12 cellular contexts compared by ENCODE assay signal in the genomic region with DNA sequence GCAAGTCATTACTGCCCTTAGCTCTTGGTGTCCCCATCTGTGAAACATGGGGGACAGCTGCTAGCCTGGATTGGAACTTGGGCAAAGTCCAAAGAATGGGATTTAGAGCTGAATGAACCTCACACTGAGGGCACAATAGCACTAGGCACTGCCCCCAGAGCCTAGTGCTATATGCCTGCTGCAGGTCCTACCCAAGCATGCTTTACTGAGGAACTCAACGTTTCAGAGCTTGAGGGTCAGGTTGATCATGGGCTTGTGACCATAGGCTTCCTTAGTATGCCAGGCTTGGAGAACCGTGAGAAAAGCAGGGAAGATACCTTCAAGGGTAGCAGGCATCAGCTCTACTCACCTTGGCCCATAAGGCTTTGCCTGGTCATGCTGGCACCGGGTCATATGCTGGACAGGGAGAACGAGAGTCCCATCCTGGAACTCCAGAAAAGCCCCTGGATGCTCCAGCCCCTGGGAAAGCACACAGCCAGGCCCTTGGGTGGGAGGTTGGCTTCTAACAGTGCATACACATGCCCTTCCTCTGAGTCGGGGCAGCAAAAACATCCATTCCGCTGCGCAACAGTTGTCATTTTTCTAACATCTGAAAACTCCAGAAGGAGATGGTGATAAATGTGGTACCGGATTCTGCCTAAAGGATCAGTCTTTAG. TPM values are rescaled to one million over a fixed set of nuclear protein-coding genes. Genes with fewer than 3 reads are reported as not detected.
DNase-seq lines count a peak whose midpoint lies in the region; ATAC-seq and TF ChIP-seq lines count a peak whose summit lies in the region.
"Had no signal": no experiment of that assay in that cellular context is flagged by ENCODE, and none has a peak within 500 bp of the region (broad histone marks: within the 10 kb centered on the region; RNA-seq: fewer than 3 reads in every experiment).

No MANE protein-coding gene starts in this region.

- TF ChIP-seq CTCF in lower lobe of right lung (IDR thresholded peaks at IDR 0.05): no peak
- TF ChIP-seq CTCF in stomach (IDR thresholded peaks at IDR 0.05): no peak

- peaks cover 17% of the 10 kb centered on the region for H3K4me1 Mint-ChIP-seq in activated naive CD8-positive, alpha-beta T cell (ENCODE audit: low read depth)

- no peak overlapping the region for H3K4me3 ChIP-seq in lower lobe of right lung
- H3K4me3 ChIP-seq in stomach: no peak overlapping the region

- peak overlapping the region; percentile 37 for H3K27ac ChIP-seq in lower lobe of right lung
- H3K27ac ChIP-seq in stomach: peak overlapping the region in 4 of 5 donors; percentile 35 to 68 (median 44)

- in situ Hi-C loops in G401 (cut with HindIII; ENCODE audit: low sequenced_read_pairs): no loop called here

- no peaks in the 10 kb centered on the region for H3K9me3 ChIP-seq in lower lobe of right lung
- no peaks in the 10 kb centered on the region for H3K9me3 ChIP-seq in stomach

- TF ChIP-seq POLR2A in stomach (IDR thresholded peaks at IDR 0.05): no peak

- H3K4me3 Mint-ChIP-seq in activated naive CD8-positive, alpha-beta T cell: no peak overlapping the region

- no peaks in the 10 kb centered on the region for H3K27me3 Mint-ChIP-seq in activated naive CD8-positive, alpha-beta T cell

- peak overlapping the region; percentile 28 for H3K27ac Mint-ChIP-seq in activated naive CD8-positive, alpha-beta T cell

- peaks cover 23% of the 10 kb centered on the region for H3K4me1 ChIP-seq in lower lobe of right lung
- peaks cover 10 to 21% (median 17%) of the 10 kb centered on the region in 4 donors for H3K4me1 ChIP-seq in stomach

- WGBS in stomach, 5 donors: 85 to 91% (median 86%) methylated on average over 6 to 8 of the region's 8 CpGs

- intact Hi-C loops in lower lobe of right lung (cut with DNase I): no loop called here
- intact Hi-C loops in stomach (cut with DNase I; ENCODE audit: low total_unique reads): no loop called here

- no peaks in the 10 kb centered on the region for H3K9me3 Mint-ChIP-seq in activated naive CD8-positive, alpha-beta T cell (ENCODE audit: low read depth)

- TF ChIP-seq EP300 in stomach (IDR thresholded peaks at IDR 0.05): no peak

- peak; percentile 18 for DNase-seq in G401 (ENCODE audit: low spot score)
- no peak for DNase-seq in lower lobe of right lung
- DNase-seq in stomach: no peak
- no peak for DNase-seq in midbrain (lab: John Stamatoyannopoulos, UW)
- DNase-seq: activated CD4-positive, alpha-beta T cell treated with anti-CD3 and anti-CD28 coated beads, Interleukin-2, amount 50 U/mL, for 4 hours; activated naive CD4-positive, alpha-beta T cell; hippocampal formation; stimulated activated CD4-positive, alpha-beta T cell treated with anti-CD3 and anti-CD28 coated beads, Interleukin-4, amount 100 ng/mL, for 1 hour; T-helper 9 cell had no signal

- ATAC-seq in lower lobe of right lung (no peak), HG02885 (IDR thresholded peaks at IDR 0.05; ENCODE audit: poor library complexity, unreplicated experiment) (no peak), GM21576 (IDR thresholded peaks at IDR 0.05; ENCODE audit: unreplicated experiment) (no peak)

- H3K36me3 ChIP-seq in lower lobe of right lung (peaks cover 81% of the 10 kb centered on the region), stomach (peaks cover 34 to 95% (median 91%) of the 10 kb centered on the region in 4 donors)

- H3K36me3 Mint-ChIP-seq in activated naive CD8-positive, alpha-beta T cell: peaks cover 9% of the 10 kb centered on the region

- no peaks in the 10 kb centered on the region for H3K27me3 ChIP-seq in lower lobe of right lung (ENCODE audit: low read depth)
- no peaks in the 10 kb centered on the region for H3K27me3 ChIP-seq in stomach

RNA-seq across cellular contexts. Expression of gene EIF2S2, which starts 29.7 kb away (rescaled TPM):
- 158 and 221 TPM in 2 replicates for total RNA-seq in G401 (2014; rRNA removed; shearing (Covaris generic))
- total RNA-seq in lower lobe of right lung (50.3 TPM), stomach (10 to 100 TPM; 26.6 to 51.2 (median 42.9) TPM)
- polyA plus RNA-seq in stomach: 10 to 100 TPM; 41.5 to 92.4 (median 56.5) TPM
